In the genomic region with DNA sequence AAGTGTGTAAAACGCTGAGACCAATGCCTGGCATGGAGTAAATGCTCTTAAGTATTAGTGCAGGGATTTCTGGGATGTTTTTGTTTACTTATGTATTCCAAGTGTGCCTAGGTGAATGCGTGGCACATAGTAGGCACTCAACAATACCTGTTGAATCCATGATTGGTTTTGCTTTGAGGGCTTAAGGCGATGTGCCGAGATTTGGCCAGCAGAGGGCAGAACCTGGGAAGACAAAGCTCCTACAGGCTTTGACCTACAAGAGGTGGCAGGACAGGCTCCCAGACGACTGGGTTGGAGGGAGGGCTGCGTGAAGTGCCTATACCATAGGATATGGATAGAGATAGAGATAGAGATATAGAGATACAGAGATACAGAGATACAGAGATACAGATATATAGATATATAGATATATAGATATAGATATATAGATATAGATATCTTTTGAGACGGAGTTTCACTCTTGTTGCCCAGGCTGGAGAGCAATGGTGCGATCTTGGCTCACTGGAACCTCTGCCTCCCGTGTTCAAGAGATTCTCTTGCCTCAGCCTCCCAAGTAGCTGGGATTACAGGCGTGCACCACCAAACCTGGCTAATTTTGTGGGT, we compare ENCODE assay signal across 8 cellular contexts. TPM values are rescaled to one million over a fixed set of nuclear protein-coding genes. Genes with fewer than 3 reads are reported as not detected.
DNase-seq lines count a peak whose midpoint lies in the region; ATAC-seq, FAIRE-seq and TF ChIP-seq lines count a peak whose summit lies in the region.

No MANE protein-coding gene starts in this region.

- H3K36me3 ChIP-seq in bronchial epithelial cell (ENCODE audit: control insufficient read depth, insufficient read depth, low read length) = no peaks in the 10 kb centered on the region

- peak; percentile 66 for FAIRE-seq in GM18507 (lab: Jason Lieb, UNC)
- FAIRE-seq in bronchial epithelial cell (lab: Jason Lieb, UNC) = no peak

- no peak overlapping the region for H3K27ac Mint-ChIP-seq in WTC11

- no peaks in the 10 kb centered on the region; the same call in 1 of the 2 replicates for H3K27me3 Mint-ChIP-seq in WTC11 (ENCODE audit: low read depth)

- POLR2A ChIA-PET in WTC11 (lab: Charles Lee) = interaction anchor here (1.2 kb wide), 1 partner anchor 55 kb away, joined by 3 read pairs; a partner anchor contains a TSS

- no peak overlapping the region for H3K4me3 Mint-ChIP-seq in WTC11

- H3K27me3 ChIP-seq in bronchial epithelial cell (ENCODE audit: control insufficient read depth, insufficient read depth, low read length) = no peaks in the 10 kb centered on the region

- no peaks in the 10 kb centered on the region for H3K36me3 Mint-ChIP-seq in WTC11

- ATAC-seq in WTC11 (peak; percentile 87), GM18498 (IDR thresholded peaks at IDR 0.05; ENCODE audit: unreplicated experiment) (no peak)

- CTCF ChIA-PET in WTC11 (lab: Charles Lee) = interaction anchor here (0.6 to 8.6 kb wide), 29 partner anchors 9 to 669 kb away, joined by 3 to 212 read pairs (median 4); a partner anchor contains a TSS

- peak; percentile 52 for DNase-seq in A172 (ENCODE audit: low spot score)
- peak; percentile 46 for DNase-seq in GM18507 (ENCODE audit: extremely low spot score, insufficient read length, low read depth)
- peak; percentile 66 for DNase-seq in NCI-H345 (lab: John Stamatoyannopoulos, UW)
- peak; percentile 87 for DNase-seq in WTC11 (ENCODE audit: low spot score)
- peak; percentile 66 for DNase-seq in bronchial epithelial cell (ENCODE audit: low read depth)
- peak; percentile 77 for DNase-seq in left kidney (ENCODE audit: low read depth, low spot score)
- DNase-seq in stimulated activated CD4-positive, alpha-beta T cell treated with anti-CD3 and anti-CD28 coated beads, TNF-alpha, amount 100 ng/mL, for 24 hours (ENCODE audit: low read depth in 3 of 3) = peak; percentile 25 to 65 (median 46)

- TF ChIP-seq CTCF in WTC11 (IDR thresholded peaks at IDR 0.05) (peak; percentile 75), bronchial epithelial cell (IDR thresholded peaks at IDR 0.05; ENCODE audit: insufficient read depth, low read length, severe bottlenecking) (peak; percentile 86)

- no peaks in the 10 kb centered on the region for H3K9me3 Mint-ChIP-seq in WTC11

- no peak overlapping the region for H3K4me3 ChIP-seq in bronchial epithelial cell (ENCODE audit: low read depth, low read length)

- no peaks in the 10 kb centered on the region for H3K4me1 Mint-ChIP-seq in WTC11

TF ChIP-seq in WTC11, 78 proteins besides CTCF, POLR2A, EP300 and RAD21:
- no peak for TF ChIP-seq ETV6 (CRISPR knock-in tag; IDR thresholded peaks at IDR 0.05)
- TF ChIP-seq, protein P1, sequence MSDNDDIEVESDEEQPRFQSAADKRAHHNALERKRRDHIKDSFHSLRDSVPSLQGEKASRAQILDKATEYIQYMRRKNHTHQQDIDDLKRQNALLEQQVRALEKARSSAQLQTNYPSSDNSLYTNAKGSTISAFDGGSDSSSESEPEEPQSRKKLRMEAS (CRISPR knock-in tag; IDR thresholded peaks at IDR 0.05) = no peak
- TF ChIP-seq ZNF121 (CRISPR knock-in tag; IDR thresholded peaks at IDR 0.05) = 0 out of 2 replicates have a peak, but pooled peaks have one; percentile 7
- TF ChIP-seq CREB1 (CRISPR knock-in tag; IDR thresholded peaks at IDR 0.05) = no peak
- no peak for TF ChIP-seq ZNF423 (CRISPR knock-in tag; IDR thresholded peaks at IDR 0.05)

RNA-seq across cellular contexts. Expression of a gene that starts 13.9 kb away (rescaled TPM):
- not detected in 2 replicates for total RNA-seq in A172 (2014; rRNA removed; shearing (Covaris generic))
- total RNA-seq in WTC11 (2021) (1.9 to 3.7 TPM (median 3.5 TPM) in 3 replicates), bronchial epithelial cell (0.13 and 0.26 TPM in 2 replicates)

RNA-seq across cellular contexts. Expression of a gene that starts 40.0 kb away (rescaled TPM):
- total RNA-seq in A172 (2014; rRNA removed; shearing (Covaris generic)) = 8.3 and 8.8 TPM in 2 replicates
- 9.3 to 9.6 TPM (median 9.5 TPM) in 3 replicates for total RNA-seq in WTC11 (2021)
- total RNA-seq in bronchial epithelial cell = 2.3 and 2.6 TPM in 2 replicates

RNA-seq across cellular contexts. Expression of a gene that starts 55.2 kb away (rescaled TPM):
- total RNA-seq in A172 (2014; rRNA removed; shearing (Covaris generic)) = 10.4 and 13.7 TPM in 2 replicates
- total RNA-seq in WTC11 (2021) = 23.1 to 34.1 TPM (median 24.8 TPM) in 3 replicates
- total RNA-seq in bronchial epithelial cell = 1.1 and 9.5 TPM in 2 replicates
